Comparison of ENCODE assay signal across 21 cellular contexts in genomic region chr12:24256636-24257150, GRCh38.
"Had no signal": no experiment of that assay in that cellular context is flagged by ENCODE, and none has a peak within 500 bp of the region (broad histone marks: within the 10 kb centered on the region; RNA-seq: fewer than 3 reads in every experiment).

No MANE protein-coding gene starts in this region.

- H3K4me3 Mint-ChIP-seq: activated CD8-positive, alpha-beta T cell treated with anti-CD3 and anti-CD28 coated beads for 36 hours; activated naive CD8-positive, alpha-beta T cell; activated T-cell treated with anti-CD3 and anti-CD28 coated beads, Interleukin-2, amount 50 U/mL, for 72 hours; stimulated activated naive CD8-positive, alpha-beta T cell treated with anti-CD3 and anti-CD28 coated beads, Interleukin-15, Interleukin-2, amounts not matched to agents 100 ng/mL and 50 ng/mL, for 24 hours; type B pancreatic cell had no signal

- H3K9me3 Mint-ChIP-seq: activated CD8-positive, alpha-beta T cell treated with anti-CD3 and anti-CD28 coated beads for 36 hours had no signal

- H3K36me3 Mint-ChIP-seq: activated naive CD8-positive, alpha-beta T cell; type B pancreatic cell had no signal

- H3K4me1 ChIP-seq: body of pancreas, prostate gland, spleen, suprapubic skin had no signal

- H3K27me3 ChIP-seq: body of pancreas, spleen, suprapubic skin had no signal

- H3K36me3 ChIP-seq: prostate gland, spleen, suprapubic skin had no signal

- H3K27ac Mint-ChIP-seq: activated CD8-positive, alpha-beta T cell treated with anti-CD3 and anti-CD28 coated beads for 36 hours; activated naive CD8-positive, alpha-beta T cell; activated T-cell treated with anti-CD3 and anti-CD28 coated beads, Interleukin-2, amount 50 U/mL, for 72 hours; stimulated activated naive CD8-positive, alpha-beta T cell treated with anti-CD3 and anti-CD28 coated beads, Interleukin-15, Interleukin-2, amounts not matched to agents 100 ng/mL and 50 ng/mL, for 24 hours; type B pancreatic cell had no signal

- H3K27ac ChIP-seq: body of pancreas, coronary artery, prostate gland, spleen, suprapubic skin had no signal

- H3K4me3 ChIP-seq: body of pancreas, coronary artery, prostate gland, spleen, suprapubic skin had no signal

- DNase-seq: activated CD4-positive, alpha-beta T cell treated with anti-CD3 and anti-CD28 coated beads for 4 hours; activated CD8-positive, alpha-beta memory T cell treated with anti-CD3 and anti-CD28 coated beads, Interleukin-2, amount 50 U/mL, for 48 hours; activated CD8-positive, alpha-beta T cell treated with anti-CD3 and anti-CD28 coated beads for 36 hours; activated gamma-delta T cell; activated T-cell treated with anti-CD3 and anti-CD28 coated beads, Interleukin-2, amount 50 U/mL, for 72 hours; amygdala; body of pancreas; central memory CD4-positive, alpha-beta T cell; effector CD8-positive, alpha-beta T cell; foreskin fibroblast; hypothalamus; left colon; spleen; T-helper 2 cell had no signal

- H3K27me3 Mint-ChIP-seq: activated CD8-positive, alpha-beta T cell treated with anti-CD3 and anti-CD28 coated beads for 36 hours; activated naive CD8-positive, alpha-beta T cell; stimulated activated naive CD8-positive, alpha-beta T cell treated with anti-CD3 and anti-CD28 coated beads, Interleukin-15, Interleukin-2, amounts not matched to agents 100 ng/mL and 50 ng/mL, for 24 hours had no signal

- H3K9me3 ChIP-seq: body of pancreas, prostate gland had no signal

- ATAC-seq: activated CD8-positive, alpha-beta T cell treated with anti-CD3 and anti-CD28 coated beads for 36 hours; activated T-cell treated with anti-CD3 and anti-CD28 coated beads, Interleukin-2, amount 50 U/mL, for 72 hours; body of pancreas; left colon; sciatic nerve had no signal
